10 cellular contexts compared by ENCODE assay signal in genomic region chr3:124429129-124429815, GRCh38.
A peak's percentile ranks its signal among the peaks of the same experiment; 100 is the strongest.
DNase-seq lines count a peak whose midpoint lies in the region; ATAC-seq and TF ChIP-seq lines count a peak whose summit lies in the region.
"Had no signal": no experiment of that assay in that cellular context is flagged by ENCODE, and none has a peak within 500 bp of the region (broad histone marks: within the 10 kb centered on the region; RNA-seq: fewer than 3 reads in every experiment).

No MANE protein-coding gene starts in this region.

- no peak overlapping the region for H3K27ac Mint-ChIP-seq in effector memory CD8-positive, alpha-beta T cell

- H3K4me1 Mint-ChIP-seq in effector memory CD8-positive, alpha-beta T cell (ENCODE audit: low read depth in 2 of 2) = no peaks in the 10 kb centered on the region

- H3K27me3 Mint-ChIP-seq in effector memory CD8-positive, alpha-beta T cell = peaks cover 6 to 7% of the 10 kb centered on the region in 2 donors

- no peaks in the 10 kb centered on the region for H3K9me3 Mint-ChIP-seq in effector memory CD8-positive, alpha-beta T cell

- no peak overlapping the region for H3K4me3 Mint-ChIP-seq in effector memory CD8-positive, alpha-beta T cell

- DNase-seq in HFF-Myc (ENCODE audit: extremely low read depth, low read depth) (peak; percentile 47), NCI-H446 (lab: John Stamatoyannopoulos, UW) (peak; percentile 92 to 96), cardiac fibroblast (ENCODE audit: low read depth in 2 of 2) (peak; percentile 5 to 18), stromal cell of bone marrow (ENCODE audit: low read depth) (peak; percentile 21), hepatic stellate cell (ENCODE audit: low spot score) (no peak)
- no peak for DNase-seq in activated naive CD4-positive, alpha-beta T cell treated with anti-CD3 and anti-CD28 coated beads, Interleukin-2, amount 50 U/mL, for 16 hours
- DNase-seq in effector memory CD8-positive, alpha-beta T cell = no peak
- DNase-seq: body of pancreas; GOT3; stimulated activated CD8-positive, alpha-beta memory T cell treated with anti-CD3 and anti-CD28 coated beads, Interleukin-4, amount 100 ng/mL, for 48 hours had no signal

- no peak for ATAC-seq in effector memory CD8-positive, alpha-beta T cell (replicated peaks)
- ATAC-seq: body of pancreas had no signal

- no peak overlapping the region for H3K4me3 ChIP-seq in HFF-Myc (replicated peaks; ENCODE audit: low read depth, low read length)
- H3K4me3 ChIP-seq in cardiac fibroblast (replicated peaks in 1 of 2; ENCODE audit: low read depth in 2 of 2, low read length in 2 of 2) = no peak overlapping the region
- H3K4me3 ChIP-seq: body of pancreas had no signal

- H3K36me3 Mint-ChIP-seq in effector memory CD8-positive, alpha-beta T cell (ENCODE audit: insufficient read depth) = no peaks in the 10 kb centered on the region

- TF ChIP-seq CTCF in HFF-Myc (IDR thresholded peaks at IDR 0.05; ENCODE audit: low read depth, low read length, missing control alignments) = no peak
- no peak for TF ChIP-seq CTCF in cardiac fibroblast (IDR thresholded peaks at IDR 0.05; ENCODE audit: low read depth, low read length)

Comparison
In these comparisons a context has a peak if more than half of its experiments do, and no peak if none do; other contexts are left out.
1. DNase-seq: peak in HFF-Myc (single experiment), NCI-H446 (2 of 2), cardiac fibroblast (2 of 2) and stromal cell of bone marrow (single experiment); none in activated naive CD4-positive, alpha-beta T cell treated with anti-CD3 and anti-CD28 coated beads, Interleukin-2, amount 50 U/mL, for 16 hours (single experiment), effector memory CD8-positive, alpha-beta T cell (0 of 3) and hepatic stellate cell (single experiment).